ENCODE assay signal across 21 cellular contexts in genomic region chr4:142824368-142824767, GRCh38. TPM values are rescaled to one million over a fixed set of nuclear protein-coding genes. Genes with fewer than 3 reads are reported as not detected.
DNase-seq lines count a peak whose midpoint lies in the region; ATAC-seq and TF ChIP-seq lines count a peak whose summit lies in the region.
"Had no signal": no experiment of that assay in that cellular context is flagged by ENCODE, and none has a peak within 500 bp of the region (broad histone marks: within the 10 kb centered on the region; RNA-seq: fewer than 3 reads in every experiment).

No MANE protein-coding gene starts in this region.

- no peak for TF ChIP-seq CTCF in foreskin keratinocyte (conservative IDR thresholded peaks at IDR 0.05)
- no peak for TF ChIP-seq CTCF in right lobe of liver (IDR thresholded peaks at IDR 0.05)

- no peak for TF ChIP-seq POLR2A in right lobe of liver (IDR thresholded peaks at IDR 0.05)

- H3K4me3 ChIP-seq in GM23248 (no peak overlapping the region), right lobe of liver (no peak overlapping the region)
- H3K4me3 ChIP-seq: gastroesophageal sphincter, ovary, suprapubic skin had no signal

- H3K4me2 ChIP-seq in GM23248 (ENCODE audit: unreplicated experiment): no peak overlapping the region

- H3K4me1 ChIP-seq in GM23248 (ENCODE audit: insufficient read depth) (peaks cover 12% of the 10 kb centered on the region), foreskin keratinocyte (no peaks in the 10 kb centered on the region), right lobe of liver (no peaks in the 10 kb centered on the region)
- H3K4me1 ChIP-seq: Caco-2, suprapubic skin had no signal

- ATAC-seq in foreskin keratinocyte (peak; percentile 80), right lobe of liver (no peak)
- ATAC-seq: activated CD8-positive, alpha-beta memory T cell treated with anti-CD3 and anti-CD28 coated beads, Interleukin-2, amount 10 ng/mL, durations not matched to agents 7 days and 5 days; gastroesophageal sphincter had no signal

- 89 to 96% methylated on average over 1 of the region's 1 CpG for WGBS in GM23248 (ENCODE audit: low coverage in 1 of 2, low lambda C conversion rate in 2 of 2, missing lambda C conversion rate in 2 of 2), 2 experiments
- 61% methylated on average over 1 of the region's 1 CpG for WGBS in right lobe of liver (ENCODE audit: insufficient coverage, low coverage, low lambda C conversion rate, missing lambda C conversion rate)

- H3F3A ChIP-seq in GM23248 (ENCODE audit: insufficient read depth): 0 out of 2 replicates have a peak, but pooled peaks cover 6% of the 10 kb centered on the region

- no peaks in the 10 kb centered on the region for H3K9me2 ChIP-seq in GM23248 (ENCODE audit: insufficient read depth)

- H3K79me2 ChIP-seq in GM23248 (ENCODE audit: insufficient read depth): peaks cover 39% of the 10 kb centered on the region

- no peaks in the 10 kb centered on the region for H3K9me3 ChIP-seq in GM23248 (ENCODE audit: low read depth)
- H3K9me3 ChIP-seq in right lobe of liver: no peaks in the 10 kb centered on the region
- H3K9me3 ChIP-seq: Caco-2, gastroesophageal sphincter, ovary, suprapubic skin had no signal

- no peak overlapping the region for H2AFZ ChIP-seq in GM23248

- no peaks in the 10 kb centered on the region for H3K36me3 ChIP-seq in GM23248 (ENCODE audit: low read depth)
- H3K36me3 ChIP-seq in right lobe of liver: no peaks in the 10 kb centered on the region
- H3K36me3 ChIP-seq: gastroesophageal sphincter, ovary, suprapubic skin had no signal

- peak; percentile 32 for DNase-seq in AG08395 (ENCODE audit: low spot score)
- DNase-seq in GM23248: peak; percentile 68
- peak; percentile 71 for DNase-seq in amniotic epithelial cell (ENCODE audit: low read depth)
- DNase-seq in foreskin keratinocyte: peak in 1 of 2 donors; percentile 44
- DNase-seq in D341Med (ENCODE audit: low spot score): no peak
- DNase-seq in kidney glomerular epithelial cell (lab: John Stamatoyannopoulos, UW): no peak
- DNase-seq in right lobe of liver: no peak
- DNase-seq in NCI-H1417 (lab: John Stamatoyannopoulos, UW): no peak
- DNase-seq: activated CD4-positive, CD25-positive, alpha-beta regulatory T cell; activated CD8-positive, alpha-beta memory T cell treated with anti-CD3 and anti-CD28 coated beads, Interleukin-2, amount 10 ng/mL, durations not matched to agents 7 days and 5 days; AML-193; Caco-2; cerebellar nuclear complex; GF-D8; left ventricle myocardium superior; NCI-H1930; NCI-H510A treated with DMSO at 0.1 percent for 48 hours; ovary; SIG-M5 had no signal

- H3K27ac ChIP-seq in GM23248 (peak overlapping the region; percentile 23), foreskin keratinocyte (no peak overlapping the region), right lobe of liver (no peak overlapping the region)
- H3K27ac ChIP-seq: gastroesophageal sphincter, ovary, suprapubic skin had no signal

- H3K9ac ChIP-seq in GM23248: no peak overlapping the region

- no peaks in the 10 kb centered on the region for H4K20me1 ChIP-seq in GM23248 (ENCODE audit: insufficient read depth)

- intact Hi-C loops in right lobe of liver (cut with DNase I): no loop called here

- H3K27me3 ChIP-seq in GM23248 (replicated peaks; ENCODE audit: insufficient read depth): no peaks in the 10 kb centered on the region
- H3K27me3 ChIP-seq in foreskin keratinocyte: no peaks in the 10 kb centered on the region
- no peaks in the 10 kb centered on the region for H3K27me3 ChIP-seq in right lobe of liver
- H3K27me3 ChIP-seq: gastroesophageal sphincter, ovary, suprapubic skin had no signal

- in situ Hi-C loops in GM23248 (cut with MboI): no loop called here

RNA-seq across cellular contexts. Expression of gene INPP4B, which starts 21.7 kb away (rescaled TPM):
- 27.5 and 39.2 TPM in 2 replicates for total RNA-seq in GM23248 (2014; rRNA removed; shearing (Covaris generic))
- 20.3 TPM in 2 replicates for polyA plus RNA-seq in GM23248 (2016; fragmentation: Nextera tagmentation; extraction: Ambion mirVana)
- 46.9 and 61.6 TPM in 2 replicates for total RNA-seq in foreskin keratinocyte
- 10.8 and 11.0 TPM in 2 replicates for polyA plus RNA-seq in foreskin keratinocyte
- 1 to 10 TPM in 5 of 6 experiments, under 1 TPM in 1; 0.73 to 5.0 (median 1.6) TPM for total RNA-seq in right lobe of liver

Comparison
In these comparisons a context has a peak if more than half of its experiments do, and no peak if none do; other contexts are left out.
1. DNase-seq: peak in AG08395 (single experiment), GM23248 (single experiment) and amniotic epithelial cell (single experiment); none in D341Med (single experiment), kidney glomerular epithelial cell (single experiment), right lobe of liver (0 of 3) and NCI-H1417 (0 of 3).